Comparison of ENCODE assay signal across 8 cellular contexts in genomic region chr17:39450051-39450450, GRCh38. TPM values are rescaled to one million over a fixed set of nuclear protein-coding genes. Genes with fewer than 3 reads are reported as not detected.
A peak's percentile ranks its signal among the peaks of the same experiment; 100 is the strongest.
DNase-seq lines count a peak whose midpoint lies in the region; ATAC-seq and TF ChIP-seq lines count a peak whose summit lies in the region.

No MANE protein-coding gene starts in this region.

- no TSS peak for BruUV-seq in PC-3 (replicated peaks; lab: Mats Ljungman, UMichigan)

- intact Hi-C loops in PC-3 (cut with micrococcal nuclease) (no loop called here), prostate gland (cut with DNase I) (no loop called here)

- H3K9me2 ChIP-seq in PC-3 (replicated peaks; ENCODE audit: low read length) = no peaks in the 10 kb centered on the region

- peak overlapping the region; percentile 97 for H3K9ac ChIP-seq in PC-3 (ENCODE audit: low read length)

- H3K36me3 ChIP-seq in PC-3 (ENCODE audit: low read depth, low read length) (peaks cover 6% of the 10 kb centered on the region; the same call in 1 of the 2 replicates), prostate gland (no peaks in the 10 kb centered on the region)

- WGBS in prostate gland = 75% methylated on average over 13 of the region's 13 CpGs

- peak overlapping the region; percentile 92 for H3K4me3 ChIP-seq in PC-3 (ENCODE audit: low read length)
- H3K4me3 ChIP-seq in epithelial cell of proximal tubule (ENCODE audit: low read depth, low read length) = peak overlapping the region; percentile 80
- peak overlapping the region; percentile 42 to 67 for H3K4me3 ChIP-seq in prostate gland

- DNase-seq in ELR (ENCODE audit: low read depth) (peak; percentile 10), PC-3 (peak; percentile 2), epithelial cell of proximal tubule (ENCODE audit: low read depth) (no peak), prostate gland (ENCODE audit: low spot score) (no peak), Kasumi-1 (lab: John Stamatoyannopoulos, UW) (no peak), HPDE6-E6E7 (ENCODE audit: extremely low spot score) (no peak), GM10266 (ENCODE audit: extremely low spot score) (no peak)

- H3K9me3 ChIP-seq in PC-3 (ENCODE audit: low read length) = no peaks in the 10 kb centered on the region
- H3K9me3 ChIP-seq in prostate gland = no peaks in the 10 kb centered on the region

- H4K20me1 ChIP-seq in PC-3 (ENCODE audit: low read length) = no peaks in the 10 kb centered on the region

- H3F3A ChIP-seq in PC-3 (ENCODE audit: low read length, unreplicated experiment) = no peaks in the 10 kb centered on the region

- peaks cover 44% of the 10 kb centered on the region for H3K79me2 ChIP-seq in PC-3 (ENCODE audit: low read length)

- peak overlapping the region; percentile 88 for H3K4me2 ChIP-seq in PC-3 (ENCODE audit: low read length)

- POLR2A ChIA-PET in PC-3 (lab: Charles Lee; ENCODE audit: unreplicated experiment) = interaction anchor here (0.5 to 1.6 kb wide), 2 partner anchors 11 to 769 kb away, joined by 4 to 68 read pairs; partner anchors contain the start of genes CDK12 and WIPF2

- TF ChIP-seq POLR2A in prostate gland (IDR thresholded peaks at IDR 0.05) = no peak

- no peak overlapping the region for H3K27ac ChIP-seq in PC-3 (ENCODE audit: low read length)
- no peak overlapping the region for H3K27ac ChIP-seq in prostate gland

- H3K4me1 ChIP-seq in PC-3 (ENCODE audit: insufficient read depth, low read length) (peaks cover 4% of the 10 kb centered on the region; the same call in 1 of the 2 replicates), prostate gland (replicated peaks) (no peaks in the 10 kb centered on the region)

- CTCF ChIA-PET in PC-3 (lab: Charles Lee) = no interaction called here

- ATAC-seq in PC-3 = no peak
- no peak for ATAC-seq in GM21528 (IDR thresholded peaks at IDR 0.05; ENCODE audit: low FRiP score, unreplicated experiment)

- TF ChIP-seq CTCF in PC-3 (conservative IDR thresholded peaks at IDR 0.05; ENCODE audit: low read depth, low read length) = no peak
- TF ChIP-seq CTCF in epithelial cell of proximal tubule (conservative IDR thresholded peaks at IDR 0.05; ENCODE audit: low read depth, low read length) = no peak
- TF ChIP-seq CTCF in prostate gland (IDR thresholded peaks at IDR 0.05) = no peak
- TF ChIP-seq CTCF in GM10266 (IDR thresholded peaks at IDR 0.05; ENCODE audit: control insufficient read depth, insufficient read depth, low read depth, missing control alignments) = no peak

- H2AFZ ChIP-seq in PC-3 (ENCODE audit: low read length) = no peak overlapping the region

- H3K27me3 ChIP-seq in PC-3 (ENCODE audit: low read length) (no peaks in the 10 kb centered on the region), prostate gland (replicated peaks; ENCODE audit: insufficient read depth) (no peaks in the 10 kb centered on the region)

RNA-seq across cellular contexts. Expression of gene MED1, which starts 1.0 kb away (rescaled TPM):
- total RNA-seq in PC-3 (2014; rRNA removed) = 19.1 and 27.0 TPM in 2 replicates
- total RNA-seq in epithelial cell of proximal tubule = 14.6 and 20.5 TPM in 2 replicates
- 10 to 100 TPM; 22.9 to 39.7 TPM for total RNA-seq in prostate gland

RNA-seq across cellular contexts. Expression of gene CDK12, which starts 11.2 kb away (rescaled TPM):
- total RNA-seq in PC-3 (2014; rRNA removed) (30.4 and 39.2 TPM in 2 replicates), epithelial cell of proximal tubule (13.5 and 21.9 TPM in 2 replicates), prostate gland (10 to 100 TPM; 37.7 to 75.8 TPM)

RNA-seq across cellular contexts. Expression of gene FBXL20, which starts 48.6 kb away (rescaled TPM):
- 2.2 and 5.0 TPM in 2 replicates for total RNA-seq in PC-3 (2014; rRNA removed)
- 2.7 and 9.3 TPM in 2 replicates for total RNA-seq in epithelial cell of proximal tubule
- total RNA-seq in prostate gland = 10 to 100 TPM; 22.4 to 43.6 TPM

Comparison
In these comparisons a context has a peak if more than half of its experiments do, and no peak if none do; other contexts are left out.
1. DNase-seq: peak in ELR (single experiment) and PC-3 (single experiment); none in epithelial cell of proximal tubule (single experiment), prostate gland (single experiment), Kasumi-1 (0 of 2), HPDE6-E6E7 (single experiment) and GM10266 (single experiment).
2. Peak in every context shown above with its lines, with median percentiles within 50 percentile points of each other: H3K4me3 ChIP-seq.